Comparison of ENCODE assay signal across 1 cellular context in genomic region chr6:109478222-109478805, GRCh38.
TF ChIP-seq lines count a peak whose summit lies in the region.

No MANE protein-coding gene starts in this region.

TF ChIP-seq in endothelial cell of umbilical vein, 7 proteins besides CTCF, POLR2A, EP300 and RAD21:
- TF ChIP-seq POLR2AphosphoS5 (IDR thresholded peaks at IDR 0.05; ENCODE audit: insufficient read depth, low read depth, low read length) (no peak), MYC (IDR thresholded peaks at IDR 0.05; ENCODE audit: low read depth, low read length) (no peak), GATA2 (IDR thresholded peaks at IDR 0.05; ENCODE audit: insufficient read depth, insufficient read length, low read depth, low read length) (no peak), FOS (IDR thresholded peaks at IDR 0.05; ENCODE audit: borderline replicate concordance, insufficient read depth, low read length) (no peak), JUN (IDR thresholded peaks at IDR 0.05; ENCODE audit: borderline replicate concordance, insufficient read depth, insufficient read length, low read depth) (no peak), EZH2 (IDR thresholded peaks at IDR 0.05; ENCODE audit: borderline replicate concordance, low read depth, low read length, severe bottlenecking) (no peak)
- TF ChIP-seq, protein P1, sequence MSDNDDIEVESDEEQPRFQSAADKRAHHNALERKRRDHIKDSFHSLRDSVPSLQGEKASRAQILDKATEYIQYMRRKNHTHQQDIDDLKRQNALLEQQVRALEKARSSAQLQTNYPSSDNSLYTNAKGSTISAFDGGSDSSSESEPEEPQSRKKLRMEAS (IDR thresholded peaks at IDR 0.05; ENCODE audit: insufficient read depth, insufficient read length): no peak
